ENCODE assay signal across 16 cellular contexts in the genomic region with DNA sequence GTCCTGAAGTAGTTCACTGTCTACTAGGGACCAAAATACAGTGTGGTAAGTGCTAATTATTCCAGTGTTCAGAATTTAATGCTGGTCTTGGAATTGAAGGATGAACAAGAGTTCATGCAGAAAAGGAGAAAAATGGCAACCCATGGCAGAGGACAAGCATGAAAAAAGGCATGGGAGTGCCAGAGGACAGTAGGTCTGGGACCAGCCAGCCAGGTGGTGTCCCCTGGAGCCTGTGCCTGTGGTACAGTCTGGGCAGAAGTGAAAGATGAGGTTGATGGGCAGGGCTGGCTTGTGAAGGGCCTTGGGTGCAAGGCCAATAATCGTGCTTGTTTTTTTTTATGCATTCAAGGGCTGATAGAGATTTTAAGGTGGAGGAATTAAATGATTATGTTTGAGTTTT. TPM values are rescaled to one million over a fixed set of nuclear protein-coding genes. Genes with fewer than 3 reads are reported as not detected.
DNase-seq lines count a peak whose midpoint lies in the region; ATAC-seq and TF ChIP-seq lines count a peak whose summit lies in the region.
"Had no signal": no experiment of that assay in that cellular context is flagged by ENCODE, and none has a peak within 500 bp of the region (broad histone marks: within the 10 kb centered on the region; RNA-seq: fewer than 3 reads in every experiment).

No MANE protein-coding gene starts in this region.

- POLR2A ChIA-PET in CD8-positive, alpha-beta T cell (lab: Charles Lee): no interaction called here
- POLR2A ChIA-PET in OCI-LY7 (lab: Charles Lee): interaction anchor here (7.3 kb wide), 1 partner anchor 20 kb away, joined by 116 read pairs; the partner anchor contains the start of gene C12orf75

- TF ChIP-seq EP300 in ovary (IDR thresholded peaks at IDR 0.05): no peak

- H3K9me2 ChIP-seq in OCI-LY7 (ENCODE audit: insufficient read depth, low read length): no peaks in the 10 kb centered on the region

- H3K36me3 ChIP-seq in CD8-positive, alpha-beta T cell (ENCODE audit: insufficient read depth, low read length): no peaks in the 10 kb centered on the region
- H3K36me3 ChIP-seq in OCI-LY7 (ENCODE audit: insufficient read depth, low read length) (peaks cover 85% of the 10 kb centered on the region), ovary (no peaks in the 10 kb centered on the region)
- H3K36me3 ChIP-seq: tibial nerve had no signal

- peak overlapping the region; percentile 62 for H3K4me2 ChIP-seq in OCI-LY7 (ENCODE audit: low read length)

- H3K4me1 Mint-ChIP-seq in CD8-positive, alpha-beta T cell (ENCODE audit: low read depth): peaks cover 18% of the 10 kb centered on the region

- H2AFZ ChIP-seq in OCI-LY7 (ENCODE audit: low read length): no peak overlapping the region
- H2AFZ ChIP-seq: GM23248 had no signal

- TF ChIP-seq POLR2A in ovary (IDR thresholded peaks at IDR 0.05): no peak

- H3K27ac ChIP-seq in CD8-positive, alpha-beta T cell (ENCODE audit: low read depth, low read length): no peak overlapping the region
- H3K27ac ChIP-seq in OCI-LY7 (ENCODE audit: low read depth, low read length, poor library complexity, severe bottlenecking) (peak overlapping the region; percentile 74), ovary (no peak overlapping the region)
- H3K27ac ChIP-seq: GM23248, tibial nerve had no signal

- no peak for ATAC-seq in CD8-positive, alpha-beta T cell
- peak; percentile 59 for ATAC-seq in GM19351 (IDR thresholded peaks at IDR 0.05; ENCODE audit: unreplicated experiment)
- ATAC-seq in HG02798 (IDR thresholded peaks at IDR 0.05; ENCODE audit: poor library complexity, unreplicated experiment): peak; percentile 60
- ATAC-seq: Right ventricle myocardium inferior had no signal

- H3K79me2 ChIP-seq in OCI-LY7 (ENCODE audit: insufficient read depth, low read depth, low read length): peaks cover 99% of the 10 kb centered on the region

- no peak for DNase-seq in CD8-positive, alpha-beta T cell
- DNase-seq in OCI-LY7 (ENCODE audit: low spot score) (no peak), NCI-H1092 treated with DMSO at 0.1 percent for 48 hours (lab: John Stamatoyannopoulos, UW) (no peak), amniotic stem cell (lab: John Stamatoyannopoulos, UW) (no peak), ovary (no peak), AG08395 (ENCODE audit: low spot score) (no peak)
- DNase-seq: effector CD4-positive, alpha-beta T cell; GDM1; glutamatergic neuron; GM23248 had no signal

- H3K4me1 ChIP-seq in CD8-positive, alpha-beta T cell (ENCODE audit: insufficient read depth, low read length): no peaks in the 10 kb centered on the region
- H3K4me1 ChIP-seq in OCI-LY7 (ENCODE audit: insufficient read depth, low read length, poor library complexity, severe bottlenecking) (peaks cover 91% of the 10 kb centered on the region), ovary (ENCODE audit: insufficient read depth) (no peaks in the 10 kb centered on the region)

- intact Hi-C loops in CD8-positive, alpha-beta T cell (cut with DNase I, micrococcal nuclease): no loop called here
- intact Hi-C loops in OCI-LY7 (cut with micrococcal nuclease; ENCODE audit: unreplicated experiment): no loop called here
- intact Hi-C loops in ovary (cut with DNase I): no loop called here

- peaks cover 8% of the 10 kb centered on the region; the same call in 1 of the 2 replicates for H4K20me1 ChIP-seq in OCI-LY7 (ENCODE audit: insufficient read depth, low read length)

- H3K9me3 ChIP-seq in CD8-positive, alpha-beta T cell (ENCODE audit: low read length): no peaks in the 10 kb centered on the region
- H3K9me3 ChIP-seq in OCI-LY7 (ENCODE audit: low read length) (no peaks in the 10 kb centered on the region; the same call in 1 of the 2 replicates), ovary (no peaks in the 10 kb centered on the region)
- H3K9me3 ChIP-seq: tibial nerve had no signal

- H3K4me3 ChIP-seq in CD8-positive, alpha-beta T cell (ENCODE audit: low read depth, low read length): no peak overlapping the region
- H3K4me3 ChIP-seq in OCI-LY7 (ENCODE audit: low read depth, low read length, poor library complexity, severe bottlenecking) (peak overlapping the region; percentile 37), ovary (no peak overlapping the region)
- H3K4me3 ChIP-seq: GM23248, lung, tibial nerve had no signal

- H3K27ac Mint-ChIP-seq in CD8-positive, alpha-beta T cell: peak overlapping the region; percentile 42
- H3K27ac Mint-ChIP-seq: IgD-negative memory B cell had no signal

- H3K4me3 Mint-ChIP-seq in CD8-positive, alpha-beta T cell: no peak overlapping the region

- no peaks in the 10 kb centered on the region for H3K27me3 Mint-ChIP-seq in CD8-positive, alpha-beta T cell (ENCODE audit: low read depth)
- H3K27me3 Mint-ChIP-seq: IgD-negative memory B cell had no signal

- H3K9me3 Mint-ChIP-seq in CD8-positive, alpha-beta T cell: no peaks in the 10 kb centered on the region

- CTCF ChIA-PET in CD8-positive, alpha-beta T cell (lab: Charles Lee): no interaction called here
- CTCF ChIA-PET in OCI-LY7 (lab: Charles Lee; ENCODE audit: unreplicated experiment): no interaction called here

- H3K36me3 Mint-ChIP-seq in CD8-positive, alpha-beta T cell: peaks cover 15% of the 10 kb centered on the region

- TF ChIP-seq CTCF in CD8-positive, alpha-beta T cell (IDR thresholded peaks at IDR 0.05): no peak
- TF ChIP-seq CTCF in OCI-LY7 (conservative IDR thresholded peaks at IDR 0.05; ENCODE audit: low read length): no peak
- no peak for TF ChIP-seq CTCF in ovary (IDR thresholded peaks at IDR 0.05)

- BruUV-seq in OCI-LY7 (replicated peaks; lab: Mats Ljungman, UMichigan): no TSS peak

- WGBS in ovary, 3 donors: 76 to 86% (median 85%) methylated on average over 1 of the region's 1 CpG

- H3K27me3 ChIP-seq in CD8-positive, alpha-beta T cell (ENCODE audit: insufficient read depth, low read length): no peaks in the 10 kb centered on the region
- H3K27me3 ChIP-seq in ovary: no peaks in the 10 kb centered on the region
- H3K27me3 ChIP-seq: tibial nerve had no signal

RNA-seq across cellular contexts. Expression of gene C12orf75, which starts 21.0 kb away (rescaled TPM):
- 10 to 100 TPM; 27.5 to 27.9 TPM for total RNA-seq in CD8-positive, alpha-beta T cell
- total RNA-seq in OCI-LY7 (2014; rRNA removed; shearing (Covaris generic)): 147 and 174 TPM in 2 replicates
- 448 and 505 TPM in 2 replicates for total RNA-seq in OCI-LY7 (2022)
- 10 to 100 TPM in 2 of 7 donors, 1 to 10 TPM in 5; 3.3 to 18.5 (median 5.6) TPM for total RNA-seq in ovary
- 10 to 100 TPM in 1 of 2 donors, 1 to 10 TPM in 1; 5.1 to 83.9 TPM for polyA plus RNA-seq in ovary

Comparison
In these comparisons a context has a peak if more than half of its experiments do, and no peak if none do; other contexts are left out.
1. RNA of gene C12orf75, which starts 21.0 kb away (total RNA-seq): 147 to 505 TPM in OCI-LY7; 27.5 to 27.9 TPM in CD8-positive, alpha-beta T cell and 3.3 to 18.5 TPM in ovary; every median in the first group is over 4 times any median in the second.